13 cellular contexts compared by ENCODE assay signal in the genomic region with DNA sequence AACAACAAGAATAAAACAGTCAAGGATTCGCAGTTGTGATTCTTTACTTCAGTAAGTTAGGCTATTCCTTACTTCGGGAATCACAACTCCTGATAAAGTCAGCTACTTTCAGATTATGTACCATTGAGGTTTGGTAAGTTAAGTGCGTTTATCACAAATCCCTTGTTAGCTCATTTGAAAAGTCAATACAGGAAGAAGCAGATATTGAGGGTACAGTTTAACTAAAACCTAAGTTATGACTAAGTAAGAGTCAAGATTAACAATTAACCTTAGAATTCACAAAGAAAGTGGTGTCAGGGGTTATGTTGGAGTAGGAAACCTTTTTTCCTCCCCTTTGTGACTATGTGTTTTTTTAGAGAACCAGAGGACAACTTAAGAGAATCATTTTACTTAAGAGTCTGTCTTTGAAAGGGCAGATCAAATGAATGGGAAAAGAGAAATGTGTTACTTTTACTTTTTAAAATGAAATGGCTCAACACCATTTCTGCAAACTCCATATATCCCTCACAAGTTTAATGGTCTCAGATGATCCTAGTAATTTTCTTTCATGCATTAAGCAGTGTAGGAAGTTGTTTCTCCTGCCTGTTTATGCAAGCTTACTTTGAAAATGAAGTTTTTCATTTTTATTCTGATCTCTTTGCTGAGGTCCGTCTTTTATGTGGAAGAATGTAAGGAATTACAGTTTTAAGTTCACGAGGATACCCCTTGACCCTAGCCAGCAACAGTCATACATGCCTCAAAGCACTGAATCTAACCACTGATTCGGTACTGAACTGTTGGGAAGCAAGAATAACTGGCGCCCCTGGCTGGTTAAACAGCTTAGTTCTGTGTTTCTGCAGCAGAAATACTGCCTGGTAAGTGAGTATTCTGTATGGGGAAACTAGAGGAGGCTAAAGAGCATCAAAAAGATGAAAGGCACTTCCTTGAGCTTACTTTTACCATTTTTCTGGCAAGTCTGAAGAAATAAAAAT.
DNase-seq lines count a peak whose midpoint lies in the region; ATAC-seq, FAIRE-seq and TF ChIP-seq lines count a peak whose summit lies in the region.
"Had no signal": no experiment of that assay in that cellular context is flagged by ENCODE, and none has a peak within 500 bp of the region (broad histone marks: within the 10 kb centered on the region; RNA-seq: fewer than 3 reads in every experiment).

No MANE protein-coding gene starts in this region.

- H3K4me3 ChIP-seq in A549 = no peak overlapping the region
- H3K4me3 ChIP-seq in GM12878 = no peak overlapping the region
- H3K4me3 ChIP-seq in dorsolateral prefrontal cortex = no peak overlapping the region
- H3K4me3 ChIP-seq: SK-N-MC had no signal

- H3K4me2 ChIP-seq in A549 (peak overlapping the region; percentile 77), GM12878 (ENCODE audit: control insufficient read depth, insufficient read depth) (no peak overlapping the region)

- TF ChIP-seq POLR2A in A549 (IDR thresholded peaks at IDR 0.05; ENCODE audit: low read length) (no peak), GM12878 (IDR thresholded peaks at IDR 0.05; ENCODE audit: low read depth, low read length) (no peak)

- in situ Hi-C loops in GM12878 (cut with MboI) = no loop called here

- H3K4me1 ChIP-seq in A549 (peaks cover 30% of the 10 kb centered on the region), GM12878 (ENCODE audit: control insufficient read depth, insufficient read depth, low read length) (no peaks in the 10 kb centered on the region)

- TF ChIP-seq EP300 in A549 (IDR thresholded peaks at IDR 0.05) = no peak
- no peak for TF ChIP-seq EP300 in GM12878 (IDR thresholded peaks at IDR 0.05; ENCODE audit: borderline replicate concordance in 1 of 2, control insufficient read depth in 1 of 2, low read depth in 2 of 2, low read length in 2 of 2)

- RAD21 ChIA-PET in GM12878 (lab: Charles Lee; ENCODE audit: unreplicated experiment) = no interaction called here

- intact Hi-C loops in GM12878 (cut with micrococcal nuclease; ENCODE audit: unreplicated experiment) (loop anchor here (5.0 kb wide), 2 partner anchors 278 to 323 kb away; no protein-coding TSS in a partner anchor), dorsolateral prefrontal cortex (cut with DNase I) (loop anchor here in 1 of 2 donors (10.0 kb wide), 1 partner anchor 316 kb away; no protein-coding TSS in a partner anchor)

- no peak overlapping the region for H2AFZ ChIP-seq in GM12878 (ENCODE audit: control insufficient read depth, low read depth, low read length)

- TF ChIP-seq RAD21 in A549 (conservative IDR thresholded peaks at IDR 0.05 in 1 of 2, IDR thresholded peaks at IDR 0.05 in 1 of 2) (0 out of 5 replicates have a peak, but pooled peaks have one; percentile 28 to 31), GM12878 (IDR thresholded peaks at IDR 0.05; ENCODE audit: insufficient read depth, low read depth, low read length) (peak; percentile 8; the same call in 1 of the 2 replicates)

- H3K27me3 ChIP-seq in GM12878 (replicated peaks in 1 of 2; ENCODE audit: control insufficient read depth in 2 of 2, insufficient read depth in 2 of 2, low read length in 1 of 2) (no peaks in the 10 kb centered on the region; a peak in 1 of 4 replicates), dorsolateral prefrontal cortex (no peaks in the 10 kb centered on the region)

- H3K9me3 ChIP-seq in A549 (no peaks in the 10 kb centered on the region), GM12878 (replicated peaks; ENCODE audit: control insufficient read depth, insufficient read depth, low read length) (no peaks in the 10 kb centered on the region)

- SMC1A ChIA-PET in GM12878 (lab: Charles Lee; ENCODE audit: uncharacterized antibody, unreplicated experiment) = interaction anchor here (0.7 to 1.2 kb wide), 4 partner anchors 59 to 366 kb away, joined by 3 read pairs; no protein-coding TSS in a partner anchor

- CTCF ChIA-PET in A549 (lab: Yijun Ruan, JAX) = interaction anchor here (0.8 to 1.2 kb wide), 3 partner anchors 55 to 321 kb away, joined by 3 to 4 read pairs (median 3); no protein-coding TSS in a partner anchor
- CTCF ChIA-PET in GM12878 (lab: Yijun Ruan, JAX) = interaction anchor here (1.3 kb wide), 1 partner anchor 320 kb away, joined by 5 read pairs; no protein-coding TSS in a partner anchor

- no peak overlapping the region for H3K9ac ChIP-seq in GM12878 (ENCODE audit: control insufficient read depth, insufficient read depth, low read length)

- FAIRE-seq in A549 (lab: Jason Lieb, UNC) = no peak
- FAIRE-seq in GM12878 (lab: Jason Lieb, UNC) = no peak
- FAIRE-seq: GM12892 had no signal

- no peaks in the 10 kb centered on the region for H3K79me2 ChIP-seq in GM12878 (ENCODE audit: control insufficient read depth, insufficient read depth, low read length)

- POLR2A ChIA-PET in A549 (lab: Yijun Ruan, JAX) = no interaction called here
- POLR2A ChIA-PET in GM12878 (lab: Charles Lee) = no interaction called here

- peak; percentile 78 to 91 for ATAC-seq in A549
- ATAC-seq in GM12878 = no peak
- ATAC-seq: HCT116 had no signal

- no TSS peak for BruUV-seq in GM12878 (replicated peaks; lab: Mats Ljungman, UMichigan)

- H3K27ac ChIP-seq in A549 (peak overlapping the region; percentile 57 to 65; a peak in 5 of 6 replicates), GM12878 (ENCODE audit: control insufficient read depth, insufficient read depth) (no peak overlapping the region), dorsolateral prefrontal cortex (no peak overlapping the region)
- H3K27ac ChIP-seq: HL-60, SK-N-MC had no signal

- DNase-seq in A549 (ENCODE audit: low read depth in 1 of 2, low spot score in 1 of 2) (peak in 1 of 2 experiments; percentile 53), HCEC 1CT (peak; percentile 29), GM12878 (ENCODE audit: low read depth, low spot score) (no peak), kidney tubule cell (ENCODE audit: low spot score) (peak; percentile 79), dorsolateral prefrontal cortex (no peak), mucosa of gallbladder (ENCODE audit: low spot score) (no peak), COLO668 (lab: John Stamatoyannopoulos, UW; ENCODE audit: unreplicated experiment) (no peak), NCI-H69 (lab: John Stamatoyannopoulos, UW) (no peak)
- DNase-seq: immature natural killer cell had no signal

- TF ChIP-seq CTCF in A549 (IDR thresholded peaks at IDR 0.05) (no peak; the same call in 2 of the 3 replicates), GM12878 (IDR thresholded peaks at IDR 0.05 in 2 of 3, conservative IDR thresholded peaks at IDR 0.05 in 1 of 3; ENCODE audit: control insufficient read depth in 2 of 3, extremely low read depth in 1 of 3, insufficient read depth in 1 of 3, low read depth in 3 of 3, low read length in 3 of 3) (no peak), dorsolateral prefrontal cortex (IDR thresholded peaks at IDR 0.05 in 54 of 56, conservative IDR thresholded peaks at IDR 0.05 in 2 of 56; ENCODE audit: low read depth in 1 of 56, partially characterized antibody in 56 of 56) (no peak)

- H3K36me3 ChIP-seq in GM12878 (ENCODE audit: control insufficient read depth in 2 of 2, insufficient read depth in 2 of 2, low read length in 1 of 2) = no peaks in the 10 kb centered on the region

- WGBS in A549 (ENCODE audit: missing lambda C conversion rate) = 6% methylated on average over 7 of the region's 7 CpGs
- WGBS in GM12878 (ENCODE audit: insufficient coverage, insufficient replicate concordance, low lambda C conversion rate, missing lambda C conversion rate) = 0% methylated on average over 7 of the region's 7 CpGs

- no peaks in the 10 kb centered on the region for H4K20me1 ChIP-seq in GM12878 (ENCODE audit: control insufficient read depth, insufficient read depth)

TF ChIP-seq in A549, 52 proteins besides CTCF, POLR2A, EP300 and RAD21:
- TF ChIP-seq FOSB (CRISPR knock-in tag; IDR thresholded peaks at IDR 0.05) (no peak), NR3C1 (IDR thresholded peaks at IDR 0.05) (no peak), ZC3H11A (IDR thresholded peaks at IDR 0.05) (no peak), RARB (CRISPR knock-in tag; IDR thresholded peaks at IDR 0.05) (no peak), KDM5A (IDR thresholded peaks at IDR 0.05) (no peak), EHF (CRISPR knock-in tag; IDR thresholded peaks at IDR 0.05) (no peak), SMC3 (IDR thresholded peaks at IDR 0.05) (peak; percentile 37), JUN (IDR thresholded peaks at IDR 0.05) (no peak)
- TF ChIP-seq, protein P1, sequence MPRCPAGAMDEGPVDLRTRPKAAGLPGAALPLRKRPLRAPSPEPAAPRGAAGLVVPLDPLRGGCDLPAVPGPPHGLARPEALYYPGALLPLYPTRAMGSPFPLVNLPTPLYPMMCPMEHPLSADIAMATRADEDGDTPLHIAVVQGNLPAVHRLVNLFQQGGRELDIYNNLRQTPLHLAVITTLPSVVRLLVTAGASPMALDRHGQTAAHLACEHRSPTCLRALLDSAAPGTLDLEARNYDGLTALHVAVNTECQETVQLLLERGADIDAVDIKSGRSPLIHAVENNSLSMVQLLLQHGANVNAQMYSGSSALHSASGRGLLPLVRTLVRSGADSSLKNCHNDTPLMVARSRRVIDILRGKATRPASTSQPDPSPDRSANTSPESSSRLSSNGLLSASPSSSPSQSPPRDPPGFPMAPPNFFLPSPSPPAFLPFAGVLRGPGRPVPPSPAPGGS (IDR thresholded peaks at IDR 0.05) = no peak
TF ChIP-seq in A549: peak in this region for 1.

TF ChIP-seq in GM12878, 131 proteins besides CTCF, POLR2A, EP300 and RAD21 (continues in another document):
- TF ChIP-seq POU2F2 (IDR thresholded peaks at IDR 0.05; ENCODE audit: borderline replicate concordance, low read depth, low read length) (no peak), MYC (IDR thresholded peaks at IDR 0.05; ENCODE audit: insufficient read depth, insufficient read length, insufficient replicate concordance, low read length, severe bottlenecking) (no peak), NR2C2 (IDR thresholded peaks at IDR 0.05; ENCODE audit: borderline replicate concordance, control insufficient read depth, insufficient read length, low read depth) (no peak), CHD4 (IDR thresholded peaks at IDR 0.05) (no peak)
- TF ChIP-seq, protein P2, sequence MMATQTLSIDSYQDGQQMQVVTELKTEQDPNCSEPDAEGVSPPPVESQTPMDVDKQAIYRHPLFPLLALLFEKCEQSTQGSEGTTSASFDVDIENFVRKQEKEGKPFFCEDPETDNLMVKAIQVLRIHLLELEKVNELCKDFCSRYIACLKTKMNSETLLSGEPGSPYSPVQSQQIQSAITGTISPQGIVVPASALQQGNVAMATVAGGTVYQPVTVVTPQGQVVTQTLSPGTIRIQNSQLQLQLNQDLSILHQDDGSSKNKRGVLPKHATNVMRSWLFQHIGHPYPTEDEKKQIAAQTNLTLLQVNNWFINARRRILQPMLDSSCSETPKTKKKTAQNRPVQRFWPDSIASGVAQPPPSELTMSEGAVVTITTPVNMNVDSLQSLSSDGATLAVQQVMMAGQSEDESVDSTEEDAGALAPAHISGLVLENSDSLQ (IDR thresholded peaks at IDR 0.05) = no peak

Comparison
In these comparisons a context has a peak if more than half of its experiments do, and no peak if none do; other contexts are left out.
1. DNase-seq: peak in HCEC 1CT (single experiment) and kidney tubule cell (single experiment); none in GM12878 (single experiment), dorsolateral prefrontal cortex (0 of 10), mucosa of gallbladder (single experiment), COLO668 (single experiment) and NCI-H69 (single experiment).
2. H3K27ac ChIP-seq: peak in A549 (2 of 2); none in GM12878 (single experiment) and dorsolateral prefrontal cortex (0 of 59).